2 cellular contexts compared by ENCODE assay signal in genomic region chr16:47697826-47698225, GRCh38.
TF ChIP-seq lines count a peak whose summit lies in the region.

No MANE protein-coding gene starts in this region.

TF ChIP-seq in liver, 16 proteins besides CTCF, POLR2A, EP300 and RAD21 (continued from another document):
- TF ChIP-seq REST (IDR thresholded peaks at IDR 0.05), result no peak
- TF ChIP-seq SP1 (IDR thresholded peaks at IDR 0.05), result no peak

TF ChIP-seq in HepG2, 621 proteins besides CTCF, POLR2A, EP300 and RAD21 (continued from another document):
- TF ChIP-seq MIXL1 (CRISPR knock-in tag; IDR thresholded peaks at IDR 0.05) (no peak), NFIC (IDR thresholded peaks at IDR 0.05; ENCODE audit: low read length) (no peak), SMC3 (IDR thresholded peaks at IDR 0.05; ENCODE audit: low read length) (no peak)
